In genomic region chr11:128482092-128482491, GRCh38 we compare ENCODE assay signal across 12 cellular contexts.
DNase-seq lines count a peak whose midpoint lies in the region; ATAC-seq and TF ChIP-seq lines count a peak whose summit lies in the region.
"Had no signal": no experiment of that assay in that cellular context is flagged by ENCODE, and none has a peak within 500 bp of the region (broad histone marks: within the 10 kb centered on the region; RNA-seq: fewer than 3 reads in every experiment).

No MANE protein-coding gene starts in this region.

- no peaks in the 10 kb centered on the region for H3K27me3 ChIP-seq in hepatocyte
- H3K27me3 ChIP-seq in suprapubic skin = no peaks in the 10 kb centered on the region

- H3K27ac Mint-ChIP-seq in activated CD8-positive, alpha-beta memory T cell treated with anti-CD3 and anti-CD28 coated beads, Interleukin-2, amount 10 ng/mL, durations not matched to agents 7 days and 5 days = peak overlapping the region; percentile 95
- H3K27ac Mint-ChIP-seq in activated B cell treated with CpG ODN at 0.5 μM for 24 hours = peak overlapping the region; percentile 89

- ATAC-seq in activated CD8-positive, alpha-beta memory T cell treated with anti-CD3 and anti-CD28 coated beads, Interleukin-2, amount 10 ng/mL, durations not matched to agents 7 days and 5 days = no peak
- no peak for ATAC-seq in activated B cell treated with CpG ODN at 0.5 μM for 24 hours (ENCODE audit: low read depth)
- ATAC-seq: SK-N-SH treated with all-trans-retinoic acid at 6 μM for 48 hours had no signal

- no peak for TF ChIP-seq POLR2A in suprapubic skin (IDR thresholded peaks at IDR 0.05)

- H3K4me3 ChIP-seq in hepatocyte (no peak overlapping the region), suprapubic skin (no peak overlapping the region)

- peaks cover 6% of the 10 kb centered on the region for H3K79me2 ChIP-seq in hepatocyte

- H3K36me3 ChIP-seq in hepatocyte (replicated peaks; ENCODE audit: insufficient read depth, low read depth) = no peaks in the 10 kb centered on the region
- peaks cover 28% of the 10 kb centered on the region for H3K36me3 ChIP-seq in suprapubic skin

- POLR2A ChIA-PET in activated B cell treated with CpG ODN at 0.5 μM for 24 hours (lab: Charles Lee) = interaction anchor here (0.9 to 5.5 kb wide), 10 partner anchors 10 to 192 kb away, joined by 3 to 107 read pairs (median 18); no protein-coding TSS in a partner anchor

- no peaks in the 10 kb centered on the region for H3K9me2 ChIP-seq in hepatocyte (replicated peaks; ENCODE audit: insufficient read depth)

- TF ChIP-seq CTCF in activated B cell treated with CpG ODN at 0.5 μM for 24 hours (IDR thresholded peaks at IDR 0.05) (no peak), hepatocyte (IDR thresholded peaks at IDR 0.05; ENCODE audit: poor library complexity) (no peak), suprapubic skin (IDR thresholded peaks at IDR 0.05) (no peak)

- no peaks in the 10 kb centered on the region for H3K9me3 Mint-ChIP-seq in activated CD8-positive, alpha-beta memory T cell treated with anti-CD3 and anti-CD28 coated beads, Interleukin-2, amount 10 ng/mL, durations not matched to agents 7 days and 5 days (ENCODE audit: low read depth)
- no peaks in the 10 kb centered on the region for H3K9me3 Mint-ChIP-seq in activated B cell treated with CpG ODN at 0.5 μM for 24 hours

- 86% methylated on average over 3 of the region's 3 CpGs for WGBS in hepatocyte (ENCODE audit: low lambda C conversion rate, missing lambda C conversion rate)
- 80% methylated on average over 3 of the region's 3 CpGs for WGBS in suprapubic skin

- H2AFZ ChIP-seq in hepatocyte = no peak overlapping the region

- peak overlapping the region; percentile 67 for H3K4me3 Mint-ChIP-seq in activated CD8-positive, alpha-beta memory T cell treated with anti-CD3 and anti-CD28 coated beads, Interleukin-2, amount 10 ng/mL, durations not matched to agents 7 days and 5 days
- H3K4me3 Mint-ChIP-seq in activated B cell treated with CpG ODN at 0.5 μM for 24 hours = peak overlapping the region; percentile 67

- CTCF ChIA-PET in activated CD8-positive, alpha-beta memory T cell treated with anti-CD3 and anti-CD28 coated beads, Interleukin-2, amount 10 ng/mL, durations not matched to agents 7 days and 5 days (lab: Charles Lee) = interaction anchor here (0.7 to 2.4 kb wide), 15 partner anchors 9 to 443 kb away, joined by 3 to 14 read pairs (median 5); no protein-coding TSS in a partner anchor
- CTCF ChIA-PET in activated B cell treated with CpG ODN at 0.5 μM for 24 hours (lab: Charles Lee) = interaction anchor here (0.9 to 3.5 kb wide), 9 partner anchors 8 to 348 kb away, joined by 3 to 27 read pairs (median 4); no protein-coding TSS in a partner anchor

- H3K27ac ChIP-seq in hepatocyte (peak overlapping the region; percentile 28), suprapubic skin (peak overlapping the region; percentile 53)

- no peaks in the 10 kb centered on the region for H3K4me1 ChIP-seq in hepatocyte (ENCODE audit: insufficient read depth)
- peaks cover 80% of the 10 kb centered on the region for H3K4me1 ChIP-seq in suprapubic skin

- intact Hi-C loops in activated B cell treated with CpG ODN at 0.5 μM for 24 hours (cut with micrococcal nuclease) = no loop called here

- no peaks in the 10 kb centered on the region for H4K20me1 ChIP-seq in hepatocyte (ENCODE audit: insufficient read depth, poor library complexity, severe bottlenecking)

- no peak overlapping the region for H3K4me2 ChIP-seq in hepatocyte

- DNase-seq in activated CD8-positive, alpha-beta memory T cell treated with anti-CD3 and anti-CD28 coated beads, Interleukin-2, amount 10 ng/mL, durations not matched to agents 7 days and 5 days = no peak
- DNase-seq in activated CD8-positive, alpha-beta memory T cell treated with anti-CD3 and anti-CD28 coated beads, Interleukin-2, amount 50 U/mL, for 48 hours = no peak
- DNase-seq in activated B cell treated with CpG ODN at 0.5 μM for 24 hours (no peak), hepatocyte (ENCODE audit: low spot score) (no peak), suprapubic skin (ENCODE audit: low spot score in 2 of 2) (no peak), OCI-M2 (lab: John Stamatoyannopoulos, UW; ENCODE audit: unreplicated experiment) (no peak), amniotic stem cell (lab: John Stamatoyannopoulos, UW) (no peak), SIG-M5 (lab: John Stamatoyannopoulos, UW) (no peak)
- DNase-seq: ACHN, GDM1, NCI-H2171 had no signal

- no peaks in the 10 kb centered on the region for H3K27me3 Mint-ChIP-seq in activated CD8-positive, alpha-beta memory T cell treated with anti-CD3 and anti-CD28 coated beads, Interleukin-2, amount 10 ng/mL, durations not matched to agents 7 days and 5 days
- no peaks in the 10 kb centered on the region for H3K27me3 Mint-ChIP-seq in activated B cell treated with CpG ODN at 0.5 μM for 24 hours

- H3K9me3 ChIP-seq in hepatocyte (ENCODE audit: low read depth) (no peaks in the 10 kb centered on the region), suprapubic skin (no peaks in the 10 kb centered on the region)

- peaks cover 98% of the 10 kb centered on the region for H3K4me1 Mint-ChIP-seq in activated CD8-positive, alpha-beta memory T cell treated with anti-CD3 and anti-CD28 coated beads, Interleukin-2, amount 10 ng/mL, durations not matched to agents 7 days and 5 days
- peaks cover 99% of the 10 kb centered on the region for H3K4me1 Mint-ChIP-seq in activated B cell treated with CpG ODN at 0.5 μM for 24 hours

- peaks cover 91% of the 10 kb centered on the region for H3K36me3 Mint-ChIP-seq in activated CD8-positive, alpha-beta memory T cell treated with anti-CD3 and anti-CD28 coated beads, Interleukin-2, amount 10 ng/mL, durations not matched to agents 7 days and 5 days
- H3K36me3 Mint-ChIP-seq in activated B cell treated with CpG ODN at 0.5 μM for 24 hours (ENCODE audit: low read depth) = peaks cover 94% of the 10 kb centered on the region

- no peak for TF ChIP-seq EP300 in suprapubic skin (IDR thresholded peaks at IDR 0.05)
